8 cellular contexts compared by ENCODE assay signal in genomic region chr20:5090191-5090590, GRCh38. TPM values are rescaled to one million over a fixed set of nuclear protein-coding genes. Genes with fewer than 3 reads are reported as not detected.
DNase-seq lines count a peak whose midpoint lies in the region; ATAC-seq and TF ChIP-seq lines count a peak whose summit lies in the region.

No MANE protein-coding gene starts in this region.

- no TSS peak for BruUV-seq in mammary epithelial cell (replicated peaks; lab: Mats Ljungman, UMichigan)

- H3K4me3 ChIP-seq in HL-60 (replicated peaks; ENCODE audit: insufficient read depth, low read length) (no peak overlapping the region), adrenal gland (no peak overlapping the region), mucosa of rectum (ENCODE audit: low read length in 2 of 2) (no peak overlapping the region), mammary epithelial cell (replicated peaks in 1 of 3; ENCODE audit: insufficient read depth in 1 of 3, low read depth in 2 of 3, low read length in 3 of 3) (no peak overlapping the region)

- H4K20me1 ChIP-seq in mammary epithelial cell (ENCODE audit: insufficient read depth, low read length): no peaks in the 10 kb centered on the region

- no peaks in the 10 kb centered on the region for H3K79me2 ChIP-seq in mammary epithelial cell (ENCODE audit: insufficient read depth, low read length)

- H3K27ac ChIP-seq in HL-60 (replicated peaks): peak overlapping the region; percentile 73
- H3K27ac ChIP-seq in adrenal gland: peak overlapping the region in 3 of 5 donors; percentile 39 to 76 (median 65)
- H3K27ac ChIP-seq in mucosa of rectum (ENCODE audit: low read depth in 2 of 2, low read length in 2 of 2): peak overlapping the region; percentile 25 to 26
- H3K27ac ChIP-seq in mammary epithelial cell (ENCODE audit: insufficient read depth, low read depth, low read length): no peak overlapping the region

- no peaks in the 10 kb centered on the region for H3K27me3 Mint-ChIP-seq in type B pancreatic cell

- H3K4me1 ChIP-seq in adrenal gland (replicated peaks in 1 of 2) (no peaks in the 10 kb centered on the region), mucosa of rectum (ENCODE audit: control insufficient read depth in 2 of 2, insufficient read depth in 2 of 2, low read length in 2 of 2) (peaks cover 3 to 9% of the 10 kb centered on the region in 2 donors), mammary epithelial cell (ENCODE audit: insufficient read depth, low read length) (no peaks in the 10 kb centered on the region)

- peak in 1 of 2 donors; percentile 24 for TF ChIP-seq POLR2A in adrenal gland (IDR thresholded peaks at IDR 0.05)

- no peak overlapping the region for H3K4me3 Mint-ChIP-seq in type B pancreatic cell

- POLR2A ChIA-PET in GM10248 (lab: Yijun Ruan, JAX): no interaction called here

- peak overlapping the region in 1 of 2 donors; percentile 1 for H3K9ac ChIP-seq in mucosa of rectum (ENCODE audit: low read depth in 1 of 2, low read length in 2 of 2)
- H3K9ac ChIP-seq in mammary epithelial cell (ENCODE audit: insufficient read depth, low read length): no peak overlapping the region

- whole genome bisulfite sequencing in adrenal gland, 4 donors: 53 to 63% (median 60%) methylated on average over 4 of the region's 4 CpGs
- 83% methylated on average over 4 of the region's 4 CpGs for WGBS in mammary epithelial cell (ENCODE audit: low coverage, missing lambda C conversion rate)

- no peak overlapping the region for H2AFZ ChIP-seq in mammary epithelial cell (ENCODE audit: low read depth, low read length)

- H3K9me3 ChIP-seq in adrenal gland (replicated peaks in 1 of 3) (no peaks in the 10 kb centered on the region), mucosa of rectum (ENCODE audit: control insufficient read depth in 2 of 2, low read length in 2 of 2) (no peaks in the 10 kb centered on the region), mammary epithelial cell (replicated peaks; ENCODE audit: insufficient read depth, low read length) (no peaks in the 10 kb centered on the region)

- H3K27me3 ChIP-seq in HL-60 (ENCODE audit: insufficient read depth, poor library complexity, severe bottlenecking) (no peaks in the 10 kb centered on the region), adrenal gland (no peaks in the 10 kb centered on the region), mucosa of rectum (ENCODE audit: control insufficient read depth in 2 of 2, insufficient read depth in 2 of 2, low read length in 2 of 2) (no peaks in the 10 kb centered on the region), mammary epithelial cell (ENCODE audit: insufficient read depth, low read length) (no peaks in the 10 kb centered on the region)

- in situ Hi-C loops in mammary epithelial cell (cut with MboI; ENCODE audit: low sequenced_read_pairs in 2 of 2): loop anchor here in 1 of 2 donors (25.0 kb wide), 1 partner anchor 478 kb away; no protein-coding TSS in a partner anchor

- no peak overlapping the region for H3K27ac Mint-ChIP-seq in type B pancreatic cell

- H3K36me3 Mint-ChIP-seq in type B pancreatic cell: peaks cover 4% of the 10 kb centered on the region

- no peak overlapping the region for H3K4me2 ChIP-seq in mammary epithelial cell (ENCODE audit: insufficient read depth, low read depth, low read length)

- no peak for TF ChIP-seq CTCF in GM10248 (IDR thresholded peaks at IDR 0.05; ENCODE audit: control extremely low read depth, extremely low read depth, low read depth, missing control alignments)
- no peak for TF ChIP-seq CTCF in HL-60 (IDR thresholded peaks at IDR 0.05; ENCODE audit: insufficient read depth, low read length)
- no peak for TF ChIP-seq CTCF in adrenal gland (IDR thresholded peaks at IDR 0.05)
- TF ChIP-seq CTCF in type B pancreatic cell (conservative IDR thresholded peaks at IDR 0.05): no peak
- TF ChIP-seq CTCF in mammary epithelial cell (conservative IDR thresholded peaks at IDR 0.05 in 1 of 2, IDR thresholded peaks at IDR 0.05 in 1 of 2; ENCODE audit: extremely low read depth in 1 of 2, insufficient read depth in 1 of 2, low read depth in 1 of 2, low read length in 2 of 2): no peak

- no peak for ATAC-seq in HG02610 (IDR thresholded peaks at IDR 0.05; ENCODE audit: unreplicated experiment)

- no peaks in the 10 kb centered on the region for H3K9me3 Mint-ChIP-seq in type B pancreatic cell

- dilution Hi-C loops in mammary epithelial cell (cut with HindIII; ENCODE audit: low sequenced_read_pairs): no loop called here

- intact Hi-C loops in adrenal gland (cut with DNase I) (loop anchor here (10.0 kb wide), 2 partner anchors 45 to 85 kb away; partner anchors contain the start of gene SLC23A2 (in 2 of the 2)), mammary epithelial cell (cut with micrococcal nuclease) (no loop called here)

- H3K36me3 ChIP-seq in adrenal gland (replicated peaks in 1 of 2) (no peaks in the 10 kb centered on the region), mucosa of rectum (ENCODE audit: control insufficient read depth in 2 of 2, insufficient read depth in 2 of 2, low read length in 2 of 2) (no peaks in the 10 kb centered on the region), mammary epithelial cell (ENCODE audit: insufficient read depth, low read length) (no peaks in the 10 kb centered on the region)

- H3K4me1 Mint-ChIP-seq in type B pancreatic cell (ENCODE audit: unreplicated experiment): no peaks in the 10 kb centered on the region

- peak; percentile 48 for DNase-seq in GM10248 (ENCODE audit: extremely low spot score)
- DNase-seq in HL-60 (ENCODE audit: low read depth in 1 of 2, low spot score in 1 of 2): peak; percentile 76 to 86
- DNase-seq in adrenal gland: peak in 4 of 7 donors; percentile 35 to 44 (median 44)
- DNase-seq in type B pancreatic cell (ENCODE audit: extremely low spot score, unreplicated experiment): no peak
- no peak for DNase-seq in mammary epithelial cell
- DNase-seq in DMS 273 (lab: John Stamatoyannopoulos, UW; ENCODE audit: unreplicated experiment): no peak

- CTCF ChIA-PET in GM10248 (lab: Yijun Ruan, JAX): interaction anchor here (1.0 to 5.4 kb wide), 3 partner anchors 11 to 31 kb away, joined by 3 to 32 read pairs (median 3); no protein-coding TSS in a partner anchor
- CTCF ChIA-PET in mammary epithelial cell (lab: Charles Lee; ENCODE audit: low non-redundant PET): no interaction called here

RNA-seq across cellular contexts. Expression of gene TMEM230, which starts 22.7 kb away (rescaled TPM):
- 100 to 1,000 TPM in 7 of 8 donors, 10 to 100 TPM in 1; 95.6 to 214 (median 135) TPM for total RNA-seq in adrenal gland
- polyA plus RNA-seq in adrenal gland: 100 to 1,000 TPM; 206 to 276 (median 240) TPM
- 87.0 and 87.5 TPM in 2 replicates for total RNA-seq in type B pancreatic cell (ENCODE audit: low replicate concordance)
- total RNA-seq in mammary epithelial cell: 10 to 100 TPM; 48.5 to 52.5 TPM
- polyA plus RNA-seq in mammary epithelial cell: 58.5 TPM
- polyA minus RNA-seq in mammary epithelial cell: 27.3 TPM

RNA-seq across cellular contexts. Expression of gene PCNA, which starts 29.6 kb away (rescaled TPM):
- total RNA-seq in adrenal gland (10 to 100 TPM; 40.8 to 97.3 (median 48.6) TPM), type B pancreatic cell (ENCODE audit: low replicate concordance) (128 and 180 TPM in 2 replicates), mammary epithelial cell (100 to 1,000 TPM in 1 of 2 donors, 10 to 100 TPM in 1; 77.7 to 145 TPM)
- polyA plus RNA-seq in adrenal gland (10 to 100 TPM; 23.5 to 63.8 (median 31.5) TPM), mammary epithelial cell (412 TPM)
- 167 TPM for polyA minus RNA-seq in mammary epithelial cell

RNA-seq across cellular contexts. Expression of gene CDS2, which starts 36.6 kb away (rescaled TPM):
- total RNA-seq in adrenal gland (10 to 100 TPM; 27.8 to 71.0 (median 46.7) TPM), type B pancreatic cell (ENCODE audit: low replicate concordance) (41.5 and 44.4 TPM in 2 replicates), mammary epithelial cell (10 to 100 TPM; 37.6 to 63.8 TPM)
- polyA plus RNA-seq in adrenal gland (10 to 100 TPM; 11.8 to 27.5 (median 12.6) TPM), mammary epithelial cell (22.5 TPM)
- polyA minus RNA-seq in mammary epithelial cell: 203 TPM

Comparison
In these comparisons a context has a peak if more than half of its experiments do, and no peak if none do; other contexts are left out.
1. DNase-seq: peak in GM10248 (single experiment), HL-60 (2 of 2) and adrenal gland (4 of 7); none in type B pancreatic cell (single experiment), mammary epithelial cell (single experiment) and DMS 273 (single experiment).